In the genomic region with DNA sequence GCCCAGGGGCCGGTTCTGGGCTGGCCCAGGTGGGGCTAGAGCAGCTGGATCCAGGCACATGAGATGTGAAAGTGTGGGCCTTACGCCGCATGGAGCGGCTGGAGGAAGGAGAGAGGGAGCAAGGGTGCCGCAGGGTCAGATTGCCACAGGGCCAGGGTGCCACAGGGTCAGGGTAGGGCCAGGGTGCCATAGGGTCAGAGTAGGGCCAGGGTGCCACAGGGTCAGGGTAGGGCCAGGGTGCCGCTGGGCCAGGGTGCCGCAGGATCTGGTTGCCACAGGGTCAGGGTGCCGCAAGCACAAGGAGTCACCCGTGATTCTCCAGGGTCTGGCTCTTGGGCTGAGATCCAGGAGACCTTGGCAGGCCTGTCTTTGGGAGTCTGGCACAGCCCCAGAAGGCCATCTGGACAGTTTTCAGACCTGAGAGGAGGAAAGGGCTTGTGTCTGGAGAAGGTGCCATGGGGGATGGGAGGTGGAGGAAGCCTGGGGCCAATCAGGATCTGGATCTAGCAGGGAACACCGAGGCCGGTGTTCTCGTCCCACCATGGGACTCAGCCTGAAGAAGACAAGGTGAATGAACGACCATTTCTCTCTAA, we compare ENCODE assay signal across 13 cellular contexts. TPM values are rescaled to one million over a fixed set of nuclear protein-coding genes. Genes with fewer than 3 reads are reported as not detected.
A peak's percentile ranks its signal among the peaks of the same experiment; 100 is the strongest.
DNase-seq lines count a peak whose midpoint lies in the region; ATAC-seq, FAIRE-seq and TF ChIP-seq lines count a peak whose summit lies in the region.
"Had no signal": no experiment of that assay in that cellular context is flagged by ENCODE, and none has a peak within 500 bp of the region (broad histone marks: within the 10 kb centered on the region; RNA-seq: fewer than 3 reads in every experiment).

No MANE protein-coding gene starts in this region.

- peaks cover 56% of the 10 kb centered on the region for H3K36me3 ChIP-seq in CD4-positive, alpha-beta memory T cell (ENCODE audit: insufficient read depth, low read length)
- H3K36me3 ChIP-seq in Peyer's patch, result peaks cover 0 to 77% (median 0%) of the 10 kb centered on the region in 3 donors
- H3K36me3 ChIP-seq in pancreas, result peaks cover 11 to 31% (median 20%) of the 10 kb centered on the region in 3 donors

- peaks cover 23 to 48% of the 10 kb centered on the region in 2 donors for H3K36me3 Mint-ChIP-seq in CD4-positive, alpha-beta memory T cell

- peaks cover 9% of the 10 kb centered on the region for H3K4me1 ChIP-seq in CD4-positive, alpha-beta memory T cell (ENCODE audit: insufficient read depth, low read length)
- H3K4me1 ChIP-seq in Peyer's patch (peaks cover 0 to 80% (median 7%) of the 10 kb centered on the region in 4 donors), pancreas (peaks cover 0 to 8% (median 7%) of the 10 kb centered on the region in 3 donors)

- ATAC-seq in pancreas, result peak; percentile 76 to 86 (median 83)

- H3K27me3 Mint-ChIP-seq in CD4-positive, alpha-beta memory T cell, result no peaks in the 10 kb centered on the region

- no peak overlapping the region for H3K27ac ChIP-seq in CD4-positive, alpha-beta memory T cell (ENCODE audit: low read depth, low read length)
- peak overlapping the region in 2 of 4 donors; percentile 38 to 45 for H3K27ac ChIP-seq in Peyer's patch
- H3K27ac ChIP-seq in pancreas, result peak overlapping the region in 3 of 4 donors; percentile 33 to 48 (median 44)

- no peak for DNase-seq in CD4-positive, alpha-beta memory T cell
- DNase-seq in Peyer's patch (peak in 2 of 3 donors; percentile 47 to 48), fibroblast of the aortic adventitia (ENCODE audit: low read depth) (peak; percentile 66), pancreas (peak; percentile 83 to 94 (median 91)), NCI-H1105 (lab: John Stamatoyannopoulos, UW) (no peak), DMS53 (lab: John Stamatoyannopoulos, UW) (no peak), DMS53 treated with DMSO at 0.1 percent for 48 hours (lab: John Stamatoyannopoulos, UW; ENCODE audit: unreplicated experiment) (no peak), COR-L47 (lab: John Stamatoyannopoulos, UW) (no peak)
- DNase-seq: EL, MM.1S, occipital lobe, SW 1271 had no signal

- peak overlapping the region in 4 of 7 donors; percentile 46 to 88 (median 64) for H3K27ac Mint-ChIP-seq in CD4-positive, alpha-beta memory T cell

- WGBS in pancreas, 2 donors, result 41% methylated on average over 13 of the region's 13 CpGs

- peaks cover 6 to 31% (median 20%) of the 10 kb centered on the region in 4 donors for H3K4me1 Mint-ChIP-seq in CD4-positive, alpha-beta memory T cell

- no peaks in the 10 kb centered on the region for H3K9me3 ChIP-seq in CD4-positive, alpha-beta memory T cell (ENCODE audit: control insufficient read depth in 1 of 2, low read length in 2 of 2)
- H3K9me3 ChIP-seq in Peyer's patch (no peaks in the 10 kb centered on the region), pancreas (no peaks in the 10 kb centered on the region)

- no peaks in the 10 kb centered on the region for H3K9me3 Mint-ChIP-seq in CD4-positive, alpha-beta memory T cell

- TF ChIP-seq POLR2A in Peyer's patch (IDR thresholded peaks at IDR 0.05), result no peak

- CTCF ChIA-PET in CD4-positive, alpha-beta memory T cell (lab: Charles Lee; ENCODE audit: partially characterized antibody), result interaction anchor here (1.3 kb wide), 1 partner anchor 11 kb away, joined by 3 read pairs; no protein-coding TSS in a partner anchor

- no peak overlapping the region for H3K4me3 Mint-ChIP-seq in CD4-positive, alpha-beta memory T cell

- POLR2A ChIA-PET in CD4-positive, alpha-beta memory T cell (lab: Charles Lee; ENCODE audit: partially characterized antibody), result interaction anchor here (1.3 to 1.4 kb wide), 2 partner anchors 11 to 13 kb away, joined by 3 to 4 read pairs; no protein-coding TSS in a partner anchor

- TF ChIP-seq CTCF in Peyer's patch (IDR thresholded peaks at IDR 0.05) (no peak), fibroblast of the aortic adventitia (IDR thresholded peaks at IDR 0.05; ENCODE audit: insufficient read depth, low read length) (no peak), pancreas (IDR thresholded peaks at IDR 0.05) (no peak)

- intact Hi-C loops in CD4-positive, alpha-beta memory T cell (cut with micrococcal nuclease), result no loop called here
- intact Hi-C loops in pancreas (cut with DNase I), result no loop called here

- FAIRE-seq in pancreas (lab: Jason Lieb, UNC), result no peak

- no peak overlapping the region for H3K4me3 ChIP-seq in CD4-positive, alpha-beta memory T cell (ENCODE audit: low read length in 2 of 2)
- H3K4me3 ChIP-seq in Peyer's patch, result no peak overlapping the region
- H3K4me3 ChIP-seq in fibroblast of the aortic adventitia (ENCODE audit: low read depth, low read length), result no peak overlapping the region
- no peak overlapping the region for H3K4me3 ChIP-seq in pancreas

- no peaks in the 10 kb centered on the region for H3K27me3 ChIP-seq in CD4-positive, alpha-beta memory T cell (ENCODE audit: insufficient read depth, low read length)
- no peaks in the 10 kb centered on the region for H3K27me3 ChIP-seq in Peyer's patch
- H3K27me3 ChIP-seq in pancreas, result no peaks in the 10 kb centered on the region

RNA-seq across cellular contexts. Expression of gene LASP1, which starts 42.5 kb away (rescaled TPM):
- 100 to 1,000 TPM; 120 to 122 TPM for total RNA-seq in CD4-positive, alpha-beta memory T cell
- 10 to 100 TPM; 32.1 to 65.3 TPM for polyA plus RNA-seq in CD4-positive, alpha-beta memory T cell
- total RNA-seq in Peyer's patch, result 100 to 1,000 TPM; 166 to 654 (median 590) TPM
- 65.6 and 174 TPM in 2 replicates for total RNA-seq in fibroblast of the aortic adventitia (ENCODE audit: low replicate concordance)
- 10 to 100 TPM; 48.2 to 98.6 (median 60.9) TPM for total RNA-seq in pancreas
- 10 to 100 TPM; 35.7 to 36.0 TPM for polyA plus RNA-seq in pancreas

RNA-seq across cellular contexts. Expression of gene FBXO47, which starts 54.9 kb away (rescaled TPM):
- total RNA-seq in CD4-positive, alpha-beta memory T cell, result not detected
- not detected for polyA plus RNA-seq in CD4-positive, alpha-beta memory T cell
- total RNA-seq in Peyer's patch (not detected), fibroblast of the aortic adventitia (ENCODE audit: low replicate concordance) (under 0.01 TPM in 1 of 2 replicates, not detected in the other), pancreas (under 1 TPM in 1 of 6 donors, not detected in 5; 0.06 TPM)
- polyA plus RNA-seq in pancreas, result not detected
- total RNA-seq: glomerular endothelial cell, occipital lobe had no signal

RNA-seq across cellular contexts. Expression of gene RPL23, which starts 58.8 kb away (rescaled TPM):
- total RNA-seq in CD4-positive, alpha-beta memory T cell, result 1,000 to 10,000 TPM; 1,511 to 1,572 TPM
- 1,000 to 10,000 TPM in 1 of 2 donors, 100 to 1,000 TPM in 1; 728 to 1,314 TPM for polyA plus RNA-seq in CD4-positive, alpha-beta memory T cell
- 1,000 to 10,000 TPM in 1 of 4 donors, 100 to 1,000 TPM in 3; 347 to 1,233 (median 540) TPM for total RNA-seq in Peyer's patch
- 638 and 2,401 TPM in 2 replicates for total RNA-seq in fibroblast of the aortic adventitia (ENCODE audit: low replicate concordance)
- total RNA-seq in pancreas, result 100 to 1,000 TPM; 569 to 994 (median 828) TPM
- polyA plus RNA-seq in pancreas, result 1,000 to 10,000 TPM; 1,404 to 1,507 TPM

Comparison
In these comparisons a context has a peak if more than half of its experiments do, and no peak if none do; other contexts are left out.
1. DNase-seq: peak in Peyer's patch (2 of 3), fibroblast of the aortic adventitia (single experiment) and pancreas (6 of 6); none in CD4-positive, alpha-beta memory T cell (0 of 5), NCI-H1105 (single experiment), DMS53 (single experiment), DMS53 treated with DMSO at 0.1 percent for 48 hours (single experiment) and COR-L47 (single experiment).